13 cellular contexts compared by ENCODE assay signal in genomic region chr20:16007164-16007563, GRCh38.
DNase-seq lines count a peak whose midpoint lies in the region; ATAC-seq, FAIRE-seq and TF ChIP-seq lines count a peak whose summit lies in the region.
"Had no signal": no experiment of that assay in that cellular context is flagged by ENCODE, and none has a peak within 500 bp of the region (broad histone marks: within the 10 kb centered on the region; RNA-seq: fewer than 3 reads in every experiment).

No MANE protein-coding gene starts in this region.

- H3K36me3 ChIP-seq in kidney (ENCODE audit: control insufficient read depth in 1 of 2, insufficient read depth in 2 of 2, low read length in 2 of 2) = no peaks in the 10 kb centered on the region
- H3K36me3 ChIP-seq: ascending aorta had no signal

- FAIRE-seq in GM12891 (lab: Jason Lieb, UNC) (no peak), kidney (lab: Jason Lieb, UNC) (no peak)

- no peak overlapping the region for H3K4me3 ChIP-seq in GM12865 (ENCODE audit: low read depth, low read length)
- H3K4me3 ChIP-seq in kidney (ENCODE audit: low read length in 2 of 2) = no peak overlapping the region
- H3K4me3 ChIP-seq: ascending aorta had no signal

- TF ChIP-seq POLR2A in GM12891 (IDR thresholded peaks at IDR 0.05; ENCODE audit: low read depth, low read length) = no peak

- no peak overlapping the region for H3K27ac ChIP-seq in kidney (ENCODE audit: low read depth in 2 of 2, low read length in 2 of 2)
- H3K27ac ChIP-seq: ascending aorta had no signal

- TF ChIP-seq CTCF in GM12865 (IDR thresholded peaks at IDR 0.05; ENCODE audit: insufficient read depth, low read depth, low read length, missing control alignments) (no peak), kidney (IDR thresholded peaks at IDR 0.05; ENCODE audit: borderline replicate concordance, extremely low read depth, insufficient read depth) (no peak)

- DNase-seq in GM12865 (ENCODE audit: low read depth) = peak; percentile 85
- no peak for DNase-seq in GM12891 (ENCODE audit: insufficient read length, low spot score)
- DNase-seq in kidney = no peak
- no peak for DNase-seq in HuH-7 (ENCODE audit: low spot score)
- DNase-seq in amygdala (lab: John Stamatoyannopoulos, UW) = no peak
- DNase-seq: endodermal cell; NCI-H1930; stimulated activated CD4-positive, alpha-beta T cell treated with anti-CD3 and anti-CD28 coated beads, Interleukin-15, amount 100 ng/mL, for 24 hours; T1000 had no signal

- no peak overlapping the region for H3K9ac ChIP-seq in kidney (ENCODE audit: low read length in 2 of 2)

- ATAC-seq in GM19351 (IDR thresholded peaks at IDR 0.05; ENCODE audit: unreplicated experiment) (peak; percentile 99), HG02623 (IDR thresholded peaks at IDR 0.05; ENCODE audit: unreplicated experiment) (peak; percentile 97), HG03280 (IDR thresholded peaks at IDR 0.05; ENCODE audit: unreplicated experiment) (peak; percentile 99)

- H3K4me1 ChIP-seq in kidney (ENCODE audit: control insufficient read depth in 1 of 2, insufficient read depth in 1 of 2, low read depth in 1 of 2, low read length in 2 of 2) = no peaks in the 10 kb centered on the region
- H3K4me1 ChIP-seq: ascending aorta had no signal

- H3K9me3 ChIP-seq in kidney (ENCODE audit: control insufficient read depth in 1 of 2, low read length in 2 of 2) = no peaks in the 10 kb centered on the region
- H3K9me3 ChIP-seq: ascending aorta had no signal

- intact Hi-C loops in kidney (cut with DNase I) = no loop called here

TF ChIP-seq in GM12891, 5 proteins besides CTCF, POLR2A, EP300 and RAD21:
- TF ChIP-seq PAX5 (IDR thresholded peaks at IDR 0.05; ENCODE audit: insufficient read depth, low read length, severe bottlenecking) (no peak), POLR2AphosphoS5 (IDR thresholded peaks at IDR 0.05; ENCODE audit: low read depth, low read length) (no peak), TAF1 (IDR thresholded peaks at IDR 0.05; ENCODE audit: low read depth, low read length) (no peak), SPI1 (IDR thresholded peaks at IDR 0.05; ENCODE audit: low read depth, low read length) (no peak), POU2F2 (IDR thresholded peaks at IDR 0.05; ENCODE audit: low read depth, low read length) (no peak)
